In genomic region chr12:111429760-111430417, GRCh38 we compare ENCODE assay signal across 8 cellular contexts. TPM values are rescaled to one million over a fixed set of nuclear protein-coding genes. Genes with fewer than 3 reads are reported as not detected.
A peak's percentile ranks its signal among the peaks of the same experiment; 100 is the strongest.
DNase-seq lines count a peak whose midpoint lies in the region; ATAC-seq, FAIRE-seq and TF ChIP-seq lines count a peak whose summit lies in the region.

No MANE protein-coding gene starts in this region.

- DNase-seq in GM12892 (ENCODE audit: insufficient read length) (no peak), hippocampal formation (lab: John Stamatoyannopoulos, UW) (no peak), HPDE6-E6E7 (ENCODE audit: extremely low spot score) (no peak), EL (no peak)
- peak; percentile 52 for DNase-seq in activated CD4-positive, CD25-positive, alpha-beta regulatory T cell treated with anti-CD3 and anti-CD28 coated beads, Interleukin-2, amount 50 U/mL, for 16 hours (ENCODE audit: low read depth, low spot score)
- DNase-seq in stimulated activated CD8-positive, alpha-beta memory T cell treated with anti-CD3 and anti-CD28 coated beads, Interleukin-15, amount 100 ng/mL, for 1 hour (ENCODE audit: low read depth), result peak; percentile 55

- H3K9me3 ChIP-seq in duodenal mucosa (ENCODE audit: control insufficient read depth in 1 of 2, low read length in 2 of 2), result no peaks in the 10 kb centered on the region

- no peak for ATAC-seq in GM21447 (IDR thresholded peaks at IDR 0.05; ENCODE audit: unreplicated experiment)

- H3K27me3 ChIP-seq in duodenal mucosa (ENCODE audit: control insufficient read depth in 1 of 2, insufficient read depth in 2 of 2, low read length in 2 of 2), result no peaks in the 10 kb centered on the region

- 0 out of 2 replicates have a peak, but pooled peaks have one; percentile 35 for TF ChIP-seq POLR2A in GM12892 (IDR thresholded peaks at IDR 0.05; ENCODE audit: low read depth, low read length)

- peak overlapping the region; percentile 39 to 64 for H3K9ac ChIP-seq in duodenal mucosa (ENCODE audit: low read depth in 1 of 2, low read length in 2 of 2)

- H3K4me1 ChIP-seq in duodenal mucosa (ENCODE audit: control insufficient read depth in 1 of 2, insufficient read depth in 2 of 2, low read length in 2 of 2), result peaks cover 40 to 62% of the 10 kb centered on the region in 2 donors

- FAIRE-seq in GM12892 (lab: Jason Lieb, UNC), result peak; percentile 58

- H3K4me3 ChIP-seq in duodenal mucosa (ENCODE audit: low read depth in 1 of 2, low read length in 2 of 2), result peak overlapping the region; percentile 38 to 40

- no peaks in the 10 kb centered on the region for H3K36me3 ChIP-seq in duodenal mucosa (ENCODE audit: control insufficient read depth in 1 of 2, insufficient read depth in 2 of 2, low read length in 2 of 2)

- H3K27ac ChIP-seq in duodenal mucosa (ENCODE audit: low read depth, low read length), result peak overlapping the region; percentile 43

RNA-seq across cellular contexts. Expression of gene SH2B3, which starts 24.2 kb away (rescaled TPM):
- 15.8 TPM for polyA plus RNA-seq in GM12892 (2012; ENCODE audit: missing spikeins)

Comparison
In these comparisons a context has a peak if more than half of its experiments do, and no peak if none do; other contexts are left out.
1. DNase-seq: peak in activated CD4-positive, CD25-positive, alpha-beta regulatory T cell treated with anti-CD3 and anti-CD28 coated beads, Interleukin-2, amount 50 U/mL, for 16 hours (single experiment) and stimulated activated CD8-positive, alpha-beta memory T cell treated with anti-CD3 and anti-CD28 coated beads, Interleukin-15, amount 100 ng/mL, for 1 hour (single experiment); none in GM12892 (single experiment), hippocampal formation (0 of 2), HPDE6-E6E7 (single experiment) and EL (single experiment).